Comparison of ENCODE assay signal across 10 cellular contexts in the genomic region with DNA sequence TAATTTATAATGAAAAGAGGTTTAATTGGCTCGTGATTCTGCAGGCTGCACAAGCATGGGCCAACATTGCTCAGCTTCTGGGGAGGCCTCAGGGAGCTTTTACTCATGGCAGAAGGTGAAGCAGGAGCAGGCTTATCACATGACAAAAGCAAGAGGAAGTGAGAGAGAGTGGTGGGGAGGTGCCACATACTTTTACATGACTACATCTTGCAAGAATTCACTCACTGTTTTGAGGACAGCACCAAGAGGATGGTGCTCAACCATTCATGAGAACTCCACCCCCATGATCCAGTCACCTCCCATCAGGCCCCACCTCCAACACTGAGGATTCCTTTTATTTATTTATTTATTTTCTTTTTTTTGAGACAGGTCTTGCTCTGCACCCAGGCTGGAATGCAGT. TPM values are rescaled to one million over a fixed set of nuclear protein-coding genes. Genes with fewer than 3 reads are reported as not detected.
DNase-seq lines count a peak whose midpoint lies in the region; ATAC-seq and TF ChIP-seq lines count a peak whose summit lies in the region.
"Had no signal": no experiment of that assay in that cellular context is flagged by ENCODE, and none has a peak within 500 bp of the region (broad histone marks: within the 10 kb centered on the region; RNA-seq: fewer than 3 reads in every experiment).

No MANE protein-coding gene starts in this region.

- H3K4me1 Mint-ChIP-seq in HFFc6 (ENCODE audit: low read depth): peaks cover 43% of the 10 kb centered on the region
- peaks cover 25% of the 10 kb centered on the region for H3K4me1 Mint-ChIP-seq in osteocyte (ENCODE audit: unreplicated experiment)

- DNase-seq in AG20443 (ENCODE audit: low spot score): peak; percentile 38
- peak; percentile 82 for DNase-seq in HFFc6
- peak; percentile 42 for DNase-seq in SKM-1 (lab: John Stamatoyannopoulos, UW; ENCODE audit: unreplicated experiment)
- peak; percentile 34 for DNase-seq in hepatic stellate cell (ENCODE audit: low spot score)
- no peak for DNase-seq in putamen (ENCODE audit: low spot score)
- DNase-seq in osteocyte (ENCODE audit: extremely low spot score, unreplicated experiment): no peak
- no peak for DNase-seq in GM13976 (ENCODE audit: low spot score)
- DNase-seq: cerebellar nuclear complex, NCI-H187 had no signal

- no peak for ATAC-seq in GM19023 (IDR thresholded peaks at IDR 0.05; ENCODE audit: unreplicated experiment)

- H3K9me3 Mint-ChIP-seq in HFFc6 (0 out of 2 replicates have a peak, but pooled peaks cover 4% of the 10 kb centered on the region), osteocyte (ENCODE audit: unreplicated experiment) (no peaks in the 10 kb centered on the region)

- in situ Hi-C loops in GM13976 (cut with MboI; ENCODE audit: low sequenced_read_pairs, unreplicated experiment): no loop called here

- peak overlapping the region; percentile 70 for H3K27ac Mint-ChIP-seq in HFFc6
- H3K27ac Mint-ChIP-seq in osteocyte (ENCODE audit: unreplicated experiment): no peak overlapping the region

- TF ChIP-seq CTCF in HFFc6 (IDR thresholded peaks at IDR 0.05) (no peak), osteocyte (IDR thresholded peaks at IDR 0.05) (no peak), GM13976 (IDR thresholded peaks at IDR 0.05; ENCODE audit: borderline replicate concordance, control extremely low read depth, extremely low read depth, insufficient read depth, missing control alignments) (no peak)

- H3K4me3 Mint-ChIP-seq in HFFc6: no peak overlapping the region
- no peak overlapping the region for H3K4me3 Mint-ChIP-seq in osteocyte (ENCODE audit: unreplicated experiment)

- H3K27me3 Mint-ChIP-seq in HFFc6 (ENCODE audit: insufficient read depth): peaks cover 6% of the 10 kb centered on the region
- H3K27me3 Mint-ChIP-seq in osteocyte (ENCODE audit: unreplicated experiment): no peaks in the 10 kb centered on the region

- H3K36me3 Mint-ChIP-seq in HFFc6 (ENCODE audit: low read depth) (peaks cover 4% of the 10 kb centered on the region; the same call in 1 of the 2 replicates), osteocyte (ENCODE audit: unreplicated experiment) (no peaks in the 10 kb centered on the region)

RNA-seq across cellular contexts. Expression of gene PLEKHM2, which starts 5.5 kb away (rescaled TPM):
- 10 to 100 TPM; 61.5 to 70.5 (median 66.0) TPM for total RNA-seq in HFFc6 (2021; fragmentation: NEBNext Ultra II Directional; extraction: Animal tissue kit (Norgen Biotek cat#: 25700))
- 82.0 and 88.1 TPM in 2 replicates for total RNA-seq in osteocyte

RNA-seq across cellular contexts. Expression of gene SLC25A34, which starts 57.5 kb away (rescaled TPM):
- under 1 TPM; 0.26 to 0.68 (median 0.43) TPM for total RNA-seq in HFFc6 (2021; fragmentation: NEBNext Ultra II Directional; extraction: Animal tissue kit (Norgen Biotek cat#: 25700))
- 1.3 and 2.8 TPM in 2 replicates for total RNA-seq in osteocyte

Comparison
In these comparisons a context has a peak if more than half of its experiments do, and no peak if none do; other contexts are left out.
1. DNase-seq: peak in AG20443 (single experiment), HFFc6 (single experiment), SKM-1 (single experiment) and hepatic stellate cell (single experiment); none in putamen (single experiment), osteocyte (single experiment) and GM13976 (single experiment).